ENCODE assay signal across 29 cellular contexts in the genomic region with DNA sequence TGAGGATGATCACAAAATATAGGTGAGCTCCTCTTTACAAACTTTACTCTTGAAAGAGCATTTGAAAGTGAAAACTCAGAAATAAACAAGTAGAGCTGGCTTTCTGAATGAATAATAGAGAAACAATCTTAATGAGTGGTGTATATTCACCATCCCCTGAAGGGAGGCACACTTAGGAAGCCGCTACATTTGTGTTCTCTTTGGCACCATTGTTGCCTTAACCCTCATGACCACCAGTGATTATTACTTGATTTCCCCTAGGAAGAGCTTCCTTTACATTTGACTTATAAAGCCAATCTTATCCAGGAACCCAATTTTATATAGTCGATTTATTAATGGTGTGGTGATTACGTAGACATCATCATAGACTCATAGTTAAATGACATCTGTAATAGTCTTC.
"Had no signal": no experiment of that assay in that cellular context is flagged by ENCODE, and none has a peak within 500 bp of the region (broad histone marks: within the 10 kb centered on the region; RNA-seq: fewer than 3 reads in every experiment).

No MANE protein-coding gene starts in this region.

- H3K4me1 ChIP-seq: stomach, suprapubic skin, testis, thyroid gland, tibial artery, tibial nerve, transverse colon, upper lobe of left lung, upper lobe of right lung, uterus, vagina had no signal

- H3K36me3 Mint-ChIP-seq: stimulated activated effector memory CD8-positive, alpha-beta T cell treated with anti-CD3 and anti-CD28 coated beads, Interleukin-12 subunit alpha, Interleukin-12 subunit beta, amount 100 ng/mL, for 72 hours; stimulated activated memory B cell treated with anti-CD40 and anti-IgM and Interleukin-4, amounts not matched to agents 10 μg/mL and 1 μg/mL and 100 μg/mL, for 72 hours; stimulated activated naive B cell treated with anti-CD40 and anti-IgM and Interleukin-4, amounts not matched to agents 10 μg/mL and 1 μg/mL and 100 μg/mL, for 72 hours; type B pancreatic cell had no signal

- H3K9me3 Mint-ChIP-seq: type B pancreatic cell had no signal

- H3K4me3 ChIP-seq: stomach, suprapubic skin, testis, thoracic aorta, thyroid gland, tibial artery, tibial nerve, transverse colon, upper lobe of left lung, upper lobe of right lung, uterus, vagina had no signal

- H3K27me3 ChIP-seq: stomach, suprapubic skin, testis, thyroid gland, tibial artery, tibial nerve, transverse colon, upper lobe of left lung, upper lobe of right lung, uterus, vagina had no signal

- ATAC-seq: stimulated activated effector memory CD8-positive, alpha-beta T cell treated with anti-CD3 and anti-CD28 coated beads, Interleukin-12 subunit alpha, Interleukin-12 subunit beta, amount 100 ng/mL, for 72 hours; stimulated activated memory B cell treated with anti-CD40 and anti-IgM and Interleukin-4, amounts not matched to agents 10 μg/mL and 1 μg/mL and 100 μg/mL, for 72 hours; stimulated activated naive B cell treated with anti-CD40 and anti-IgM and Interleukin-4, amounts not matched to agents 10 μg/mL and 1 μg/mL and 100 μg/mL, for 72 hours; stimulated activated naive CD8-positive, alpha-beta T cell treated with anti-CD3 and anti-CD28 coated beads, Interleukin-15, amount 100 ng/mL, for 72 hours; stimulated activated naive CD8-positive, alpha-beta T cell treated with anti-CD3 and anti-CD28 coated beads, Interleukin-15, Interleukin-2, amounts not matched to agents 100 U/mL and 50 U/mL, for 24 hours; upper lobe of right lung had no signal

- H3K27ac Mint-ChIP-seq: stimulated activated effector memory CD8-positive, alpha-beta T cell treated with anti-CD3 and anti-CD28 coated beads, Interleukin-12 subunit alpha, Interleukin-12 subunit beta, amount 100 ng/mL, for 72 hours; stimulated activated memory B cell treated with anti-CD40 and anti-IgM and Interleukin-4, amounts not matched to agents 10 μg/mL and 1 μg/mL and 100 μg/mL, for 72 hours; stimulated activated naive B cell treated with anti-CD40 and anti-IgM and Interleukin-4, amounts not matched to agents 10 μg/mL and 1 μg/mL and 100 μg/mL, for 72 hours; stimulated activated naive CD8-positive, alpha-beta T cell treated with anti-CD3 and anti-CD28 coated beads, Interleukin-15, amount 100 ng/mL, for 72 hours; stimulated activated naive CD8-positive, alpha-beta T cell treated with anti-CD3 and anti-CD28 coated beads, Interleukin-15, Interleukin-2, amounts not matched to agents 100 ng/mL and 50 ng/mL, for 24 hours; type B pancreatic cell had no signal

- H3K4me3 Mint-ChIP-seq: stimulated activated effector memory CD8-positive, alpha-beta T cell treated with anti-CD3 and anti-CD28 coated beads, Interleukin-12 subunit alpha, Interleukin-12 subunit beta, amount 100 ng/mL, for 72 hours; stimulated activated memory B cell treated with anti-CD40 and anti-IgM and Interleukin-4, amounts not matched to agents 10 μg/mL and 1 μg/mL and 100 μg/mL, for 72 hours; stimulated activated naive B cell treated with anti-CD40 and anti-IgM and Interleukin-4, amounts not matched to agents 10 μg/mL and 1 μg/mL and 100 μg/mL, for 72 hours; stimulated activated naive CD8-positive, alpha-beta T cell treated with anti-CD3 and anti-CD28 coated beads, Interleukin-15, amount 100 ng/mL, for 72 hours; stimulated activated naive CD8-positive, alpha-beta T cell treated with anti-CD3 and anti-CD28 coated beads, Interleukin-15, Interleukin-2, amounts not matched to agents 100 ng/mL and 50 ng/mL, for 24 hours; type B pancreatic cell had no signal

- H3K27ac ChIP-seq: stomach, suprapubic skin, testis, thoracic aorta, thyroid gland, tibial artery, tibial nerve, transverse colon, upper lobe of left lung, upper lobe of right lung, uterus, vagina had no signal

- H3K36me3 ChIP-seq: stomach, suprapubic skin, thoracic aorta, thyroid gland, tibial artery, tibial nerve, transverse colon, upper lobe of left lung, upper lobe of right lung, uterus, vagina had no signal

- H3K9me3 ChIP-seq: stomach, suprapubic skin, testis, thoracic aorta, thyroid gland, tibial artery, tibial nerve, transverse colon, upper lobe of left lung, upper lobe of right lung, uterus, vagina had no signal

- FAIRE-seq: urothelium cell line had no signal

- DNase-seq: stimulated activated CD4-positive, alpha-beta T cell treated with anti-CD3 and anti-CD28 coated beads, Interleukin-2, amount 100 ng/mL, for 48 hours; stimulated activated CD4-positive, alpha-beta T cell treated with anti-CD3 and anti-CD28 coated beads, Interleukin-4, amount 100 ng/mL, for 1 hour; stimulated activated CD4-positive, alpha-beta T cell treated with anti-CD3 and anti-CD28 coated beads, Interleukin-4, amount 100 ng/mL, for 24 hours; stimulated activated CD4-positive, alpha-beta T cell treated with anti-CD3 and anti-CD28 coated beads, Interleukin-4, amount 100 ng/mL, for 4 hours; stimulated activated CD8-positive, alpha-beta memory T cell treated with anti-CD3 and anti-CD28 coated beads, Interleukin-4, amount 100 ng/mL, for 48 hours; stimulated activated naive B cell treated with anti-CD40 and anti-IgM and Interleukin-4, amounts not matched to agents 10 μg/mL and 1 μg/mL and 100 μg/mL, for 72 hours; stimulated activated naive CD4-positive, alpha-beta T cell; stimulated activated naive CD4-positive, alpha-beta T cell treated with Interleukin-2 at 50 U/mL for 16 hours; stimulated activated naive CD8-positive, alpha-beta T cell treated with anti-CD3 and anti-CD28 coated beads, Interleukin-15, amount 100 ng/mL, for 72 hours; stimulated activated naive CD8-positive, alpha-beta T cell treated with anti-CD3 and anti-CD28 coated beads, Interleukin-15, Interleukin-2, amounts not matched to agents 100 U/mL and 50 U/mL, for 24 hours; stomach; substantia nigra; testis; thyroid gland; tibial artery; transverse colon; trophoblast cell; upper lobe of left lung; upper lobe of right lung; uterus had no signal

- H3K4me1 Mint-ChIP-seq: stimulated activated effector memory CD8-positive, alpha-beta T cell treated with anti-CD3 and anti-CD28 coated beads, Interleukin-12 subunit alpha, Interleukin-12 subunit beta, amount 100 ng/mL, for 72 hours; stimulated activated memory B cell treated with anti-CD40 and anti-IgM and Interleukin-4, amounts not matched to agents 10 μg/mL and 1 μg/mL and 100 μg/mL, for 72 hours; stimulated activated naive B cell treated with anti-CD40 and anti-IgM and Interleukin-4, amounts not matched to agents 10 μg/mL and 1 μg/mL and 100 μg/mL, for 72 hours; stimulated activated naive CD8-positive, alpha-beta T cell treated with anti-CD3 and anti-CD28 coated beads, Interleukin-15, amount 100 ng/mL, for 72 hours had no signal

- H3K27me3 Mint-ChIP-seq: stimulated activated memory B cell treated with anti-CD40 and anti-IgM and Interleukin-4, amounts not matched to agents 10 μg/mL and 1 μg/mL and 100 μg/mL, for 72 hours; stimulated activated naive B cell treated with anti-CD40 and anti-IgM and Interleukin-4, amounts not matched to agents 10 μg/mL and 1 μg/mL and 100 μg/mL, for 72 hours; stimulated activated naive CD8-positive, alpha-beta T cell treated with anti-CD3 and anti-CD28 coated beads, Interleukin-15, amount 100 ng/mL, for 72 hours; stimulated activated naive CD8-positive, alpha-beta T cell treated with anti-CD3 and anti-CD28 coated beads, Interleukin-15, Interleukin-2, amounts not matched to agents 100 ng/mL and 50 ng/mL, for 24 hours; type B pancreatic cell had no signal
